9 cellular contexts compared by ENCODE assay signal in the genomic region with DNA sequence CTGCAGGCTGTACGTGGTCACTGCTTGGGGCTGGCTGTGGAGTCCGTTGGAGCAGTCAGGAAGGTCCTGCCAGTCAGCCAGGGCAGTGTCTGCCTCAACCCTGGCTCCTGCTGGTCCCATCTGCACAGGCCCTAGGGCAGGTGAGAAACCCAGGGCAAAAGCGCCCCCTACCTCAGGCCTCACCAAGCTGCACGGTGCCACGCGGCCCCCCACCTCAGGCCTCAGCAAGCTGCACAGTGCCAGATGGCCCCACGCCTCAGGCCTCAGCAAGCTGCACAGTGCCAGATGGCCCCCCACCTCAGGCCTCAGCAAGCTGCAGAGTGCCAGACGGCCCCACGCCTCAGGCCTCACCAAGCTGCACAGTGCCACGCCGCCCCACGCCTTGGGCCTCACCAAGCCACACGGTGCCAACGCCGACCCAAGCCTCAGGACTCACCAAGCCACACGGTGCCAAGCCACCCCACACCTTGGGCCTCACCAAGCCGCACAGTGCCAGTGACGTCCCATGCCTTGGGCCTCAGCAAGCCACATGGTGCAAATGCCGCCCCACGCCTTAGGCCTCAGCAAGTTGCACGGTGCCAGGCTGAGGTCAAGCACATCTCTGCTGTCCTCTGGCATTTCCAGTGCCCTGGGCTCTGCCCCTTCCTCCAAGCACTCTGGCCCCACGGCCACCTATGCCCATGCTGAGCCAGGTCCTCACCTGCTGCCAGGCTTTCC. TPM values are rescaled to one million over a fixed set of nuclear protein-coding genes. Genes with fewer than 3 reads are reported as not detected.
A peak's percentile ranks its signal among the peaks of the same experiment; 100 is the strongest.
DNase-seq lines count a peak whose midpoint lies in the region; ATAC-seq and TF ChIP-seq lines count a peak whose summit lies in the region.
"Had no signal": no experiment of that assay in that cellular context is flagged by ENCODE, and none has a peak within 500 bp of the region (broad histone marks: within the 10 kb centered on the region; RNA-seq: fewer than 3 reads in every experiment).

No MANE protein-coding gene starts in this region.

- DNase-seq in GM12864 (ENCODE audit: low read depth) (no peak), NCI-H2171 treated with DMSO at 0.1 percent for 48 hours (lab: John Stamatoyannopoulos, UW) (peak; percentile 85), mucosa of descending colon (no peak), mesothelial cell of epicardium (ENCODE audit: low spot score in 2 of 2, unreplicated experiment in 2 of 2) (no peak), testis (no peak), COR-L47 (lab: John Stamatoyannopoulos, UW) (no peak), hippocampal formation (lab: John Stamatoyannopoulos, UW) (no peak)
- peak; percentile 21 for DNase-seq in activated naive CD4-positive, alpha-beta T cell treated with Interleukin-2 at 50 U/mL for 16 hours

- TF ChIP-seq POLR2A in testis (IDR thresholded peaks at IDR 0.05) = no peak

- H3K4me1 Mint-ChIP-seq in mesothelial cell of epicardium = peaks cover 22% of the 10 kb centered on the region

- H3K4me3 Mint-ChIP-seq in mesothelial cell of epicardium = no peak overlapping the region

- peak; percentile 30 for TF ChIP-seq CTCF in GM12864 (IDR thresholded peaks at IDR 0.05; ENCODE audit: low read depth, low read length, missing control alignments)
- TF ChIP-seq CTCF in mucosa of descending colon (IDR thresholded peaks at IDR 0.05) = no peak
- no peak for TF ChIP-seq CTCF in mesothelial cell of epicardium (IDR thresholded peaks at IDR 0.05; ENCODE audit: unreplicated experiment)
- no peak for TF ChIP-seq CTCF in testis (IDR thresholded peaks at IDR 0.05)

- H3K9me3 ChIP-seq in mucosa of descending colon (no peaks in the 10 kb centered on the region), testis (no peaks in the 10 kb centered on the region)

- H3K36me3 ChIP-seq in mucosa of descending colon (ENCODE audit: low read depth) = no peaks in the 10 kb centered on the region
- no peaks in the 10 kb centered on the region for H3K36me3 ChIP-seq in testis (ENCODE audit: low read depth, missing control alignments)

- intact Hi-C loops in mucosa of descending colon (cut with DNase I, micrococcal nuclease) = no loop called here
- intact Hi-C loops in testis (cut with DNase I; ENCODE audit: low total_unique reads) = loop anchor here (10.0 kb wide), 1 partner anchor 76 kb away; a partner anchor contains a TSS

- peaks cover 5% of the 10 kb centered on the region for H3K36me3 Mint-ChIP-seq in mesothelial cell of epicardium

- H3K27me3 Mint-ChIP-seq in mesothelial cell of epicardium (ENCODE audit: low read depth) = no peaks in the 10 kb centered on the region

- H3K27ac ChIP-seq in testis = no peak overlapping the region

- 85 to 90% methylated on average over 14 to 22 of the region's 22 CpGs for WGBS in testis, 2 donors

- no peaks in the 10 kb centered on the region for H3K27me3 ChIP-seq in testis

- no peaks in the 10 kb centered on the region for H3K9me3 Mint-ChIP-seq in mesothelial cell of epicardium

- H3K4me1 ChIP-seq in mucosa of descending colon (ENCODE audit: low read depth) = peaks cover 2% of the 10 kb centered on the region
- peaks cover 10% of the 10 kb centered on the region for H3K4me1 ChIP-seq in testis

- no peak overlapping the region for H3K4me3 ChIP-seq in GM12864 (ENCODE audit: low read depth, low read length)
- H3K4me3 ChIP-seq in mucosa of descending colon = no peak overlapping the region
- H3K4me3 ChIP-seq in testis = no peak overlapping the region

- peak; percentile 8 for ATAC-seq in mucosa of descending colon

- H3K27ac Mint-ChIP-seq in mesothelial cell of epicardium = no peak overlapping the region

RNA-seq across cellular contexts. Expression of a gene that starts 5.5 kb away (rescaled TPM):
- total RNA-seq in mucosa of descending colon = 10 to 100 TPM in 1 of 3 donors, 1 to 10 TPM in 2; 3.4 to 10.3 (median 5.0) TPM
- total RNA-seq in mesothelial cell of epicardium = 6.6 to 7.7 TPM (median 6.9 TPM) in 3 replicates
- 10 to 100 TPM; 19.4 to 21.4 TPM for total RNA-seq in testis
- 13.7 TPM for polyA plus RNA-seq in testis (ENCODE audit: insufficient read depth, low read depth, low replicate concordance)

RNA-seq across cellular contexts. Expression of a gene that starts 45.8 kb away (rescaled TPM):
- total RNA-seq in mucosa of descending colon (10 to 100 TPM; 32.2 to 41.6 (median 37.8) TPM), mesothelial cell of epicardium (66.7 to 70.2 TPM (median 69.8 TPM) in 3 replicates), testis (10 to 100 TPM; 45.2 to 46.0 TPM)
- polyA plus RNA-seq in testis (ENCODE audit: insufficient read depth, low read depth, low replicate concordance) = 25.7 TPM

RNA-seq across cellular contexts. Expression of a gene that starts 50.2 kb away (rescaled TPM):
- total RNA-seq in mucosa of descending colon (not detected), mesothelial cell of epicardium (not detected in 3 replicates), testis (1 to 10 TPM; 1.7 to 3.4 TPM)
- polyA plus RNA-seq in testis (ENCODE audit: insufficient read depth, low read depth, low replicate concordance) = 1.3 TPM
- polyA plus RNA-seq: endothelial cell of umbilical vein had no signal

Comparison
In these comparisons a context has a peak if more than half of its experiments do, and no peak if none do; other contexts are left out.
1. DNase-seq: peak in NCI-H2171 treated with DMSO at 0.1 percent for 48 hours (single experiment) and activated naive CD4-positive, alpha-beta T cell treated with Interleukin-2 at 50 U/mL for 16 hours (single experiment); none in GM12864 (single experiment), mucosa of descending colon (0 of 3), mesothelial cell of epicardium (0 of 2), testis (single experiment), COR-L47 (single experiment) and hippocampal formation (0 of 2).